ENCODE assay signal across 29 cellular contexts in genomic region chr14:88604213-88604612, GRCh38. TPM values are rescaled to one million over a fixed set of nuclear protein-coding genes. Genes with fewer than 3 reads are reported as not detected.
"Had no signal": no experiment of that assay in that cellular context is flagged by ENCODE, and none has a peak within 500 bp of the region (broad histone marks: within the 10 kb centered on the region; RNA-seq: fewer than 3 reads in every experiment).

No MANE protein-coding gene starts in this region.

- DNase-seq: activated B cell treated with CpG ODN at 0.5 μM for 24 hours; activated CD4-positive, alpha-beta T cell treated with anti-CD3 and anti-CD28 coated beads, Interleukin-2, amount 50 U/mL, for 1 hour; activated CD8-positive, alpha-beta T cell treated with anti-CD3 and anti-CD28 coated beads for 36 hours; activated effector memory CD4-positive, alpha-beta T cell treated with anti-CD3 and anti-CD28 coated beads, Interleukin-2, amount 50 U/mL, for 16 hours; activated naive CD4-positive, alpha-beta T cell treated with anti-CD3 and anti-CD28 coated beads for 36 hours; activated naive CD8-positive, alpha-beta T cell treated with anti-CD3 and anti-CD28 coated beads for 36 hours; adrenal gland; aorta; body of pancreas; cerebellar nuclear complex; colonic mucosa; effector CD8-positive, alpha-beta T cell; islet precursor cell; left ventricle myocardium inferior; mesendoderm; natural killer cell; right lobe of liver; stimulated activated CD4-positive, alpha-beta T cell treated with anti-CD3 and anti-CD28 coated beads, Interleukin-4, amount 100 ng/mL, for 24 hours; stomach; T-helper 17 cell; T1000; thyroid gland; upper lobe of right lung had no signal

- H3K9me3 Mint-ChIP-seq: activated B cell treated with CpG ODN at 0.5 μM for 24 hours; activated CD8-positive, alpha-beta T cell treated with anti-CD3 and anti-CD28 coated beads for 36 hours; activated naive CD4-positive, alpha-beta T cell treated with anti-CD3 and anti-CD28 coated beads for 36 hours; activated naive CD8-positive, alpha-beta T cell treated with anti-CD3 and anti-CD28 coated beads for 36 hours; natural killer cell; stimulated activated effector memory CD8-positive, alpha-beta T cell treated with anti-CD3 and anti-CD28 coated beads, Interleukin-12 subunit alpha, Interleukin-12 subunit beta, amount 100 ng/mL, for 72 hours had no signal

- H3K27me3 Mint-ChIP-seq: activated B cell treated with CpG ODN at 0.5 μM for 24 hours; activated CD8-positive, alpha-beta T cell treated with anti-CD3 and anti-CD28 coated beads for 36 hours; activated naive CD8-positive, alpha-beta T cell treated with anti-CD3 and anti-CD28 coated beads for 36 hours; T-helper 17 cell had no signal

- H3K4me3 Mint-ChIP-seq: activated B cell treated with CpG ODN at 0.5 μM for 24 hours; activated CD8-positive, alpha-beta T cell treated with anti-CD3 and anti-CD28 coated beads for 36 hours; activated naive CD4-positive, alpha-beta T cell treated with anti-CD3 and anti-CD28 coated beads for 36 hours; activated naive CD8-positive, alpha-beta T cell treated with anti-CD3 and anti-CD28 coated beads for 36 hours; natural killer cell; stimulated activated effector memory CD8-positive, alpha-beta T cell treated with anti-CD3 and anti-CD28 coated beads, Interleukin-12 subunit alpha, Interleukin-12 subunit beta, amount 100 ng/mL, for 72 hours; T-helper 17 cell had no signal

- H3K27ac ChIP-seq: adrenal gland, body of pancreas, cardiac muscle cell, colonic mucosa, epithelial cell of prostate, hepatocyte, left ventricle myocardium inferior, right lobe of liver, stomach, thyroid gland, upper lobe of right lung had no signal

- H3K36me3 ChIP-seq: colonic mucosa had no signal

- H3K4me1 ChIP-seq: adrenal gland, body of pancreas, colonic mucosa, left ventricle myocardium inferior, right lobe of liver, stomach, thyroid gland, upper lobe of right lung had no signal

- H3K27ac Mint-ChIP-seq: activated B cell treated with CpG ODN at 0.5 μM for 24 hours; activated CD8-positive, alpha-beta T cell treated with anti-CD3 and anti-CD28 coated beads for 36 hours; activated naive CD4-positive, alpha-beta T cell treated with anti-CD3 and anti-CD28 coated beads for 36 hours; activated naive CD8-positive, alpha-beta T cell treated with anti-CD3 and anti-CD28 coated beads for 36 hours; natural killer cell; stimulated activated effector memory CD8-positive, alpha-beta T cell treated with anti-CD3 and anti-CD28 coated beads, Interleukin-12 subunit alpha, Interleukin-12 subunit beta, amount 100 ng/mL, for 72 hours had no signal

- H3K4me2 ChIP-seq: hepatocyte had no signal

- H3K9me3 ChIP-seq: adrenal gland, body of pancreas, colonic mucosa, left ventricle myocardium inferior, right lobe of liver, stomach, thyroid gland, upper lobe of right lung had no signal

- H3K79me2 ChIP-seq: hepatocyte had no signal

- ATAC-seq: activated CD8-positive, alpha-beta T cell treated with anti-CD3 and anti-CD28 coated beads for 36 hours; body of pancreas; natural killer cell; right lobe of liver; stimulated activated effector memory CD8-positive, alpha-beta T cell treated with anti-CD3 and anti-CD28 coated beads, Interleukin-12 subunit alpha, Interleukin-12 subunit beta, amount 100 ng/mL, for 72 hours; T-helper 17 cell; upper lobe of right lung had no signal

- H2AFZ ChIP-seq: hepatocyte had no signal

- H3K27me3 ChIP-seq: adrenal gland, body of pancreas, cardiac muscle cell, colonic mucosa, hepatocyte, right lobe of liver, stomach, thyroid gland, upper lobe of right lung had no signal

- H3K4me3 ChIP-seq: adrenal gland, body of pancreas, cardiac muscle cell, colonic mucosa, hepatocyte, left ventricle myocardium inferior, lung, right lobe of liver, stomach, thyroid gland, upper lobe of right lung had no signal

RNA-seq across cellular contexts. Expression of gene PTPN21, which starts 49.4 kb away (rescaled TPM):
- total RNA-seq: activated CD8-positive, alpha-beta T cell treated with anti-CD3 and anti-CD28 coated beads for 36 hours; mononuclear cell; T-helper 17 cell had no signal
